ENCODE assay signal across 8 cellular contexts in genomic region chr6:112087136-112087908, GRCh38. TPM values are rescaled to one million over a fixed set of nuclear protein-coding genes. Genes with fewer than 3 reads are reported as not detected.
A peak's percentile ranks its signal among the peaks of the same experiment; 100 is the strongest.
DNase-seq lines count a peak whose midpoint lies in the region; ATAC-seq lines count a peak whose summit lies in the region.

Gene FAM229B, plus strand, starts transcription at chr6:112087591. Its CDS starts 11,693 bp downstream, at chr6:112099284.
Gene TUBE1, minus strand, starts transcription at chr6:112087482. Its CDS starts 48 bp downstream, at chr6:112087434.

- no peak within 1 kb of the TSS for H2BK120ac ChIP-seq in mesendoderm (ENCODE audit: low read depth, low read length)

- DNase-seq in COLO829 (ENCODE audit: low spot score) = peak; percentile 77
- DNase-seq in HS-27A (ENCODE audit: low read depth) = peak; percentile 78
- DNase-seq in NK-92 (lab: John Stamatoyannopoulos, UW; ENCODE audit: unreplicated experiment) = peak; percentile 66
- peak; percentile 75 to 84 for DNase-seq in activated CD8-positive, alpha-beta memory T cell treated with anti-CD3 and anti-CD28 coated beads for 4 hours (ENCODE audit: low read depth in 2 of 2)
- peak; percentile 99 for DNase-seq in mesendoderm
- peak; percentile 69 for DNase-seq in stimulated activated CD8-positive, alpha-beta memory T cell treated with anti-CD3 and anti-CD28 coated beads, Interleukin-15, amount 100 ng/mL, for 1 hour (ENCODE audit: low read depth)

- no peaks in the 10 kb centered on the region for H3K79me2 ChIP-seq in mesendoderm (ENCODE audit: control insufficient read depth, insufficient read depth, low read length)

- no peak within 1 kb of the TSS for H3K4ac ChIP-seq in mesendoderm (ENCODE audit: low read depth, low read length)

- no peaks in the 10 kb centered on the region for H3K79me1 ChIP-seq in mesendoderm (ENCODE audit: low read length)

- peak within 1 kb of the TSS; percentile 87 for H3K56ac ChIP-seq in mesendoderm (ENCODE audit: low read length)

- no peaks in the 10 kb centered on the region for H3K4me1 ChIP-seq in mesendoderm (ENCODE audit: control insufficient read depth, low read depth, low read length)

- no peak within 1 kb of the TSS for H3K23ac ChIP-seq in mesendoderm (ENCODE audit: low read length)

- H3K18ac ChIP-seq in mesendoderm (ENCODE audit: low read length) = no peak within 1 kb of the TSS

- in situ Hi-C loops in endometrial microvascular endothelial cells (cut with HindIII; ENCODE audit: inconsistent ontology term, low pct_unique_long_range_greater_than_20kb, low sequenced_read_pairs) = no loop called here

- H3K27me3 ChIP-seq in mesendoderm (ENCODE audit: insufficient read depth, low read length, poor library complexity) = no peaks in the 10 kb centered on the region

- H3K27ac ChIP-seq in mesendoderm (ENCODE audit: low read depth, low read length) = peak within 1 kb of the TSS; percentile 82

- ATAC-seq in GM19468 (IDR thresholded peaks at IDR 0.05; ENCODE audit: extremely low read depth, unreplicated experiment) = peak; percentile 96

- H4K8ac ChIP-seq in mesendoderm (ENCODE audit: low read depth, low read length) = no peak within 1 kb of the TSS

- H3K36me3 ChIP-seq in mesendoderm (ENCODE audit: control insufficient read depth, insufficient read depth, low read length) = no peaks in the 10 kb centered on the region

- peak within 1 kb of the TSS; percentile 43 for H2BK5ac ChIP-seq in mesendoderm (ENCODE audit: low read length)

- H4K5ac ChIP-seq in mesendoderm (ENCODE audit: low read length) = no peak within 1 kb of the TSS

- peak within 1 kb of the TSS; percentile 77 for H3K9ac ChIP-seq in mesendoderm (ENCODE audit: low read length)

- H3K4me3 ChIP-seq in mesendoderm (ENCODE audit: low read length) = peak within 1 kb of the TSS; percentile 77

- peak within 1 kb of the TSS; percentile 74 for H3K4me2 ChIP-seq in mesendoderm (ENCODE audit: low read length)

- no peak within 1 kb of the TSS for H2AK5ac ChIP-seq in mesendoderm (ENCODE audit: low read length)

- H2BK15ac ChIP-seq in mesendoderm (replicated peaks; ENCODE audit: low read depth) = no peak within 1 kb of the TSS

- WGBS in mesendoderm (ENCODE audit: extremely low coverage, insufficient coverage, low lambda C conversion rate) = no CpG with 5 or more reads among the region's 60 CpGs

RNA-seq across cellular contexts. Expression of gene FAM229B, which starts in this region (rescaled TPM):
- total RNA-seq in endometrial microvascular endothelial cells (ENCODE audit: inconsistent ontology term) = 13.7 TPM
- polyA plus RNA-seq in mesendoderm (2013, experiment 1 of 2) = 12.4 TPM
- polyA plus RNA-seq in mesendoderm (2013, experiment 2 of 2) = 12.6 TPM

RNA-seq across cellular contexts. Expression of gene TUBE1, which starts in this region (rescaled TPM):
- 14.9 TPM for total RNA-seq in endometrial microvascular endothelial cells (ENCODE audit: inconsistent ontology term)
- 8.5 TPM for polyA plus RNA-seq in mesendoderm (2013, experiment 1 of 2)
- 8.3 TPM for polyA plus RNA-seq in mesendoderm (2013, experiment 2 of 2)

Comparison
In these comparisons a context has a peak if more than half of its experiments do, and no peak if none do; other contexts are left out.
1. Peak in every context shown above with its lines: DNase-seq, ATAC-seq, H3K4me3 ChIP-seq and H3K27ac ChIP-seq.